In the genomic region with DNA sequence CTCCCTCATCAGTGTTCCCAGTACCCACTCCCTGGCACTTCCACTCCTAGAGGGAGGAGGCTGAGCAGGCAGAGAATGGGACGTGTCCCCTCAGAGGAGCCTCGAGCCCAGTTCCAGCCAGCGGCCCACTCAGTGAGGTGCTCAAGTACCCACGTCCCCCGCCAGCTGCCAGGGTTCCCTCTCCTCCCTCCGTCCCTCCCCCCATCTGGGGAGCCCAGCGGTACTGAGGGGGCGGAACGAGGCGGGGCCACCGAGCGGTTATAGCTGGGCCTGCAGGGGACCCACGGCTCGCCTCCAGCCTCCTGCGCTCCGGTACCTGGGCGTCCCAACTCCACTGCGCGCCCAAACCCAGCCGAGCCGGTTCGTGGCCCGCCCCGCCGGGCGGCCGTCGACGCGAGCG, we compare ENCODE assay signal across 12 cellular contexts. TPM values are rescaled to one million over a fixed set of nuclear protein-coding genes. Genes with fewer than 3 reads are reported as not detected.
A peak's percentile ranks its signal among the peaks of the same experiment; 100 is the strongest.
DNase-seq lines count a peak whose midpoint lies in the region; ATAC-seq, FAIRE-seq and TF ChIP-seq lines count a peak whose summit lies in the region.
"Had no signal": no experiment of that assay in that cellular context is flagged by ENCODE, and none has a peak within 500 bp of the region (broad histone marks: within the 10 kb centered on the region; RNA-seq: fewer than 3 reads in every experiment).

A gene (plus strand): TSS at position 286 of the 400 bp plus-strand sequence.

- H4K91ac ChIP-seq in trophoblast cell (ENCODE audit: low read depth, low read length) = no peak within 1 kb of the TSS

- H4K12ac ChIP-seq in trophoblast cell (ENCODE audit: low read depth, low read length) = no peak within 1 kb of the TSS

- no peak within 1 kb of the TSS for H3K4me3 Mint-ChIP-seq in astrocyte (ENCODE audit: unreplicated experiment)

- H2BK5ac ChIP-seq in trophoblast cell (ENCODE audit: low read depth, low read length, poor library complexity) = no peak within 1 kb of the TSS

- H3K4me2 ChIP-seq in astrocyte (ENCODE audit: low read length) (peak within 1 kb of the TSS; percentile 74), trophoblast cell (ENCODE audit: low read length) (peak within 1 kb of the TSS; percentile 29)

- no peak within 1 kb of the TSS for H3K27ac Mint-ChIP-seq in astrocyte (ENCODE audit: unreplicated experiment)

- H3K4me1 ChIP-seq in astrocyte (ENCODE audit: insufficient read depth, low read length) (peaks cover 15% of the 10 kb centered on the region), trophoblast cell (ENCODE audit: control insufficient read depth in 1 of 2, insufficient read depth in 2 of 2, low read length in 2 of 2) (peaks cover 18 to 21% of the 10 kb centered on the region in 2 experiments)

- H4K8ac ChIP-seq in trophoblast cell (ENCODE audit: low read depth, low read length) = no peak within 1 kb of the TSS

- peaks cover 10% of the 10 kb centered on the region for H3K79me1 ChIP-seq in trophoblast cell (ENCODE audit: low read length)

- DNase-seq in DMS 273 (lab: John Stamatoyannopoulos, UW; ENCODE audit: unreplicated experiment) (peak; percentile 91), DMS 273 treated with DMSO at 0.1 percent for 48 hours (lab: John Stamatoyannopoulos, UW) (no peak), astrocyte (ENCODE audit: low read depth) (no peak), trophoblast cell (no peak)
- DNase-seq: NCI-H510A treated with DMSO at 0.1 percent for 48 hours, upper lobe of right lung had no signal

- H3K27me3 ChIP-seq in astrocyte (ENCODE audit: insufficient read depth, low read length) = no peaks in the 10 kb centered on the region
- H3K27me3 ChIP-seq in trophoblast cell (ENCODE audit: insufficient read depth, low read length) = peaks cover 22% of the 10 kb centered on the region

- no peaks in the 10 kb centered on the region for H4K20me1 ChIP-seq in astrocyte (ENCODE audit: insufficient read depth, low read length)

- H3K27ac ChIP-seq in astrocyte (ENCODE audit: low read depth, low read length) (no peak within 1 kb of the TSS), trophoblast cell (ENCODE audit: low read depth, low read length) (no peak within 1 kb of the TSS)
- H3K27ac ChIP-seq: 22Rv1, upper lobe of right lung had no signal

- H2BK120ac ChIP-seq in trophoblast cell (ENCODE audit: insufficient read depth, low read length, poor library complexity) = no peak within 1 kb of the TSS

- H3K4ac ChIP-seq in trophoblast cell (ENCODE audit: low read depth, low read length) = no peak within 1 kb of the TSS

- no peak for TF ChIP-seq CTCF in astrocyte (IDR thresholded peaks at IDR 0.05; ENCODE audit: insufficient read depth, low read depth, low read length)

- no CpG with 5 or more reads among the region's 31 CpGs for WGBS in trophoblast cell (ENCODE audit: extremely low coverage, insufficient coverage, insufficient read length)

- no peak within 1 kb of the TSS for H3K9ac ChIP-seq in astrocyte (ENCODE audit: low read length)
- H3K9ac ChIP-seq in trophoblast cell (ENCODE audit: low read length) = no peak within 1 kb of the TSS

- peak within 1 kb of the TSS; percentile 23 for H3K4me3 ChIP-seq in astrocyte (ENCODE audit: insufficient read depth, low read depth, low read length)
- H3K4me3 ChIP-seq in trophoblast cell (ENCODE audit: low read depth, low read length) = no peak within 1 kb of the TSS
- H3K4me3 ChIP-seq: upper lobe of right lung had no signal

- H3K14ac ChIP-seq in trophoblast cell (ENCODE audit: low read length) = no peak within 1 kb of the TSS

- no peak within 1 kb of the TSS for H2BK12ac ChIP-seq in trophoblast cell (ENCODE audit: low read length)

- no peak for ATAC-seq in GM18909 (IDR thresholded peaks at IDR 0.05; ENCODE audit: poor library complexity, unreplicated experiment)
- no peak for ATAC-seq in HG03039 (IDR thresholded peaks at IDR 0.05; ENCODE audit: unreplicated experiment)
- no peak for ATAC-seq in GM19351 (IDR thresholded peaks at IDR 0.05; ENCODE audit: unreplicated experiment)
- ATAC-seq: upper lobe of right lung had no signal

- peak within 1 kb of the TSS; percentile 63 for H2AFZ ChIP-seq in astrocyte (ENCODE audit: low read depth, low read length)
- H2AFZ ChIP-seq in trophoblast cell (ENCODE audit: insufficient read depth, low read length, poor library complexity) = no peak within 1 kb of the TSS

- H3K36me3 Mint-ChIP-seq in astrocyte (ENCODE audit: low read depth, unreplicated experiment) = no peaks in the 10 kb centered on the region

- FAIRE-seq in astrocyte (lab: Jason Lieb, UNC) = no peak

- no peak within 1 kb of the TSS for H2AK5ac ChIP-seq in trophoblast cell (ENCODE audit: low read length)

- H3K23ac ChIP-seq in trophoblast cell (ENCODE audit: low read length) = no peak within 1 kb of the TSS

- no peaks in the 10 kb centered on the region for H3K9me3 Mint-ChIP-seq in astrocyte (ENCODE audit: unreplicated experiment)

- H3K9me3 ChIP-seq in astrocyte (ENCODE audit: insufficient read depth, low read depth, low read length) = no peaks in the 10 kb centered on the region
- peaks cover 2% of the 10 kb centered on the region for H3K9me3 ChIP-seq in trophoblast cell (ENCODE audit: insufficient read depth, low read depth, low read length)
- H3K9me3 ChIP-seq: upper lobe of right lung had no signal

- no peak for TF ChIP-seq RAD21 in Ishikawa (IDR thresholded peaks at IDR 0.05; ENCODE audit: low read depth)

- H3K27me3 Mint-ChIP-seq in astrocyte (ENCODE audit: low read depth, unreplicated experiment) = peaks cover 20% of the 10 kb centered on the region

- H3K79me2 ChIP-seq in astrocyte (ENCODE audit: insufficient read depth, low read length) (no peaks in the 10 kb centered on the region), trophoblast cell (ENCODE audit: control insufficient read depth, insufficient read depth, low read length, poor library complexity) (peaks cover 3% of the 10 kb centered on the region)

- H3K4me1 Mint-ChIP-seq in astrocyte (ENCODE audit: low read depth, unreplicated experiment) = peaks cover 1% of the 10 kb centered on the region

- no peak for TF ChIP-seq EP300 in Ishikawa (IDR thresholded peaks at IDR 0.05; ENCODE audit: borderline replicate concordance)

- H3K36me3 ChIP-seq in astrocyte (ENCODE audit: insufficient read depth, low read length) = no peaks in the 10 kb centered on the region
- H3K36me3 ChIP-seq in trophoblast cell (ENCODE audit: control insufficient read depth in 1 of 2, insufficient read depth in 2 of 2, low read length in 2 of 2) = no peaks in the 10 kb centered on the region
- H3K36me3 ChIP-seq: upper lobe of right lung had no signal

- H3K18ac ChIP-seq in trophoblast cell (ENCODE audit: low read length) = no peak within 1 kb of the TSS

TF ChIP-seq in Ishikawa, 13 proteins besides CTCF, POLR2A, EP300 and RAD21:
- TF ChIP-seq TCF12 (IDR thresholded peaks at IDR 0.05; ENCODE audit: low read depth) (no peak), ZBTB7A (IDR thresholded peaks at IDR 0.05; ENCODE audit: low read depth) (0 out of 2 replicates have a peak, but pooled peaks have one; percentile 20), TAF1 (IDR thresholded peaks at IDR 0.05; ENCODE audit: low read depth) (no peak), EGR1 (IDR thresholded peaks at IDR 0.05) (peak; percentile 59), CEBPB (IDR thresholded peaks at IDR 0.05) (no peak), FOXM1 (IDR thresholded peaks at IDR 0.05; ENCODE audit: borderline replicate concordance, low read depth) (no peak)
- TF ChIP-seq, protein P1, sequence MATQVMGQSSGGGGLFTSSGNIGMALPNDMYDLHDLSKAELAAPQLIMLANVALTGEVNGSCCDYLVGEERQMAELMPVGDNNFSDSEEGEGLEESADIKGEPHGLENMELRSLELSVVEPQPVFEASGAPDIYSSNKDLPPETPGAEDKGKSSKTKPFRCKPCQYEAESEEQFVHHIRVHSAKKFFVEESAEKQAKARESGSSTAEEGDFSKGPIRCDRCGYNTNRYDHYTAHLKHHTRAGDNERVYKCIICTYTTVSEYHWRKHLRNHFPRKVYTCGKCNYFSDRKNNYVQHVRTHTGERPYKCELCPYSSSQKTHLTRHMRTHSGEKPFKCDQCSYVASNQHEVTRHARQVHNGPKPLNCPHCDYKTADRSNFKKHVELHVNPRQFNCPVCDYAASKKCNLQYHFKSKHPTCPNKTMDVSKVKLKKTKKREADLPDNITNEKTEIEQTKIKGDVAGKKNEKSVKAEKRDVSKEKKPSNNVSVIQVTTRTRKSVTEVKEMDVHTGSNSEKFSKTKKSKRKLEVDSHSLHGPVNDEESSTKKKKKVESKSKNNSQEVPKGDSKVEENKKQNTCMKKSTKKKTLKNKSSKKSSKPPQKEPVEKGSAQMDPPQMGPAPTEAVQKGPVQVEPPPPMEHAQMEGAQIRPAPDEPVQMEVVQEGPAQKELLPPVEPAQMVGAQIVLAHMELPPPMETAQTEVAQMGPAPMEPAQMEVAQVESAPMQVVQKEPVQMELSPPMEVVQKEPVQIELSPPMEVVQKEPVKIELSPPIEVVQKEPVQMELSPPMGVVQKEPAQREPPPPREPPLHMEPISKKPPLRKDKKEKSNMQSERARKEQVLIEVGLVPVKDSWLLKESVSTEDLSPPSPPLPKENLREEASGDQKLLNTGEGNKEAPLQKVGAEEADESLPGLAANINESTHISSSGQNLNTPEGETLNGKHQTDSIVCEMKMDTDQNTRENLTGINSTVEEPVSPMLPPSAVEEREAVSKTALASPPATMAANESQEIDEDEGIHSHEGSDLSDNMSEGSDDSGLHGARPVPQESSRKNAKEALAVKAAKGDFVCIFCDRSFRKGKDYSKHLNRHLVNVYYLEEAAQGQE (IDR thresholded peaks at IDR 0.05; ENCODE audit: low read depth) = no peak
- TF ChIP-seq, protein P2, sequence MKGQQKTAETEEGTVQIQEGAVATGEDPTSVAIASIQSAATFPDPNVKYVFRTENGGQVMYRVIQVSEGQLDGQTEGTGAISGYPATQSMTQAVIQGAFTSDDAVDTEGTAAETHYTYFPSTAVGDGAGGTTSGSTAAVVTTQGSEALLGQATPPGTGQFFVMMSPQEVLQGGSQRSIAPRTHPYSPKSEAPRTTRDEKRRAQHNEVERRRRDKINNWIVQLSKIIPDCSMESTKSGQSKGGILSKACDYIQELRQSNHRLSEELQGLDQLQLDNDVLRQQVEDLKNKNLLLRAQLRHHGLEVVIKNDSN (IDR thresholded peaks at IDR 0.05) = no peak

RNA-seq across cellular contexts. Expression of the gene that starts here (rescaled TPM):
- 2.1 and 2.9 TPM in 2 replicates for total RNA-seq in astrocyte
- 0.79 and 0.94 TPM in 2 replicates for polyA plus RNA-seq in trophoblast cell (2013)
- total RNA-seq: posterior vena cava, upper lobe of right lung had no signal
